ENCODE assay signal across 11 cellular contexts in the genomic region with DNA sequence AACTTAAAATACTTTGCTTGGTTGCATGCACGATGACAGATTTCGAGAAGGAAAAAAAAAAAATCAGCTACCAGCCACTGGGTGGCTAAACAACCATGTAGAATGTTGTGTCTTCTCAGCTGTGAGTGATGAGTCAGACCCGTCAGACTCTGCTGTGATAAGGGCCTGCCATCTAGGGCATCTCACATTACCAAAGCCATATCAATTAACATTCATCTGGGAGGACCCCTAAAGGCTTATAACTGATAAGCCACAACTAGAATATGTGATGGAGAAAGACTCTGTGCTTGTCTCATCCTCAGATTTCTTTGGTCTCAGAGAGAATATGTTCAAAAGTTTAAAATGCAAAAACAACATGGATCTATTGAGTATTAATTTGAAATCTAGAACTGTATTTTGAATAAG.
A peak's percentile ranks its signal among the peaks of the same experiment; 100 is the strongest.
DNase-seq lines count a peak whose midpoint lies in the region; ATAC-seq and TF ChIP-seq lines count a peak whose summit lies in the region.
"Had no signal": no experiment of that assay in that cellular context is flagged by ENCODE, and none has a peak within 500 bp of the region (broad histone marks: within the 10 kb centered on the region; RNA-seq: fewer than 3 reads in every experiment).

No MANE protein-coding gene starts in this region.

- H3K4me1 ChIP-seq in PC-3 (ENCODE audit: insufficient read depth, low read length), result peaks cover 15% of the 10 kb centered on the region

- intact Hi-C loops in PC-3 (cut with micrococcal nuclease), result loop anchor here (1.0 kb wide), 3 partner anchors 169 to 344 kb away; no protein-coding TSS in a partner anchor

- H3K27ac ChIP-seq in PC-3 (ENCODE audit: low read length), result no peak overlapping the region

- H3K9me3 ChIP-seq in PC-3 (ENCODE audit: low read length), result no peaks in the 10 kb centered on the region

- H3K79me2 ChIP-seq in PC-3 (ENCODE audit: low read length), result no peaks in the 10 kb centered on the region

- DNase-seq in AG10803 (ENCODE audit: low read depth), result peak; percentile 18
- peak; percentile 57 for DNase-seq in HPDE6-E6E7 (ENCODE audit: extremely low spot score)
- peak; percentile 76 for DNase-seq in PC-3
- peak; percentile 40 for DNase-seq in fibroblast of peridontal ligament (ENCODE audit: extremely low read depth)
- no peak for DNase-seq in activated T-cell treated with anti-CD3 and anti-CD28 coated beads, Interleukin-2, amount 50 U/mL, for 1 hour
- DNase-seq: activated T-cell treated with anti-CD3 and anti-CD28 coated beads, Interleukin-2, amount 50 U/mL, for 24 hours; GDM1; naive thymus-derived CD4-positive, alpha-beta T cell had no signal

- H3K36me3 ChIP-seq in PC-3 (ENCODE audit: low read depth, low read length), result no peaks in the 10 kb centered on the region

- peak overlapping the region; percentile 23 for H3K4me2 ChIP-seq in PC-3 (ENCODE audit: low read length)

- no peak overlapping the region for H2AFZ ChIP-seq in PC-3 (ENCODE audit: low read length)

- CTCF ChIA-PET in PC-3 (lab: Charles Lee), result interaction anchor here (0.5 to 1.6 kb wide), 8 partner anchors 45 to 824 kb away, joined by 3 to 7 read pairs (median 4); no protein-coding TSS in a partner anchor

- H3K9me2 ChIP-seq in PC-3 (replicated peaks; ENCODE audit: low read length), result no peaks in the 10 kb centered on the region

- TF ChIP-seq CTCF in AG10803 (conservative IDR thresholded peaks at IDR 0.05; ENCODE audit: low read length) (peak; percentile 30; the same call in 1 of the 2 replicates), PC-3 (conservative IDR thresholded peaks at IDR 0.05; ENCODE audit: low read depth, low read length) (peak; percentile 71)

- no TSS peak for BruUV-seq in PC-3 (replicated peaks; lab: Mats Ljungman, UMichigan)

- no peak overlapping the region for H3K9ac ChIP-seq in PC-3 (ENCODE audit: low read length)

- H3F3A ChIP-seq in PC-3 (ENCODE audit: low read length, unreplicated experiment), result no peaks in the 10 kb centered on the region

- ATAC-seq in PC-3, result peak; percentile 94
- ATAC-seq in HG03097 (IDR thresholded peaks at IDR 0.05; ENCODE audit: low FRiP score, unreplicated experiment), result no peak
- ATAC-seq in HG02870 (IDR thresholded peaks at IDR 0.05; ENCODE audit: unreplicated experiment), result no peak
- ATAC-seq in HG02840 (IDR thresholded peaks at IDR 0.05; ENCODE audit: low FRiP score, unreplicated experiment), result no peak
- ATAC-seq: naive thymus-derived CD4-positive, alpha-beta T cell had no signal

- no peak overlapping the region for H3K4me3 ChIP-seq in AG10803 (ENCODE audit: low read length)
- H3K4me3 ChIP-seq in PC-3 (ENCODE audit: low read length), result no peak overlapping the region

- no peaks in the 10 kb centered on the region for H4K20me1 ChIP-seq in PC-3 (ENCODE audit: low read length)

- no peaks in the 10 kb centered on the region for H3K27me3 ChIP-seq in PC-3 (ENCODE audit: low read length)

- POLR2A ChIA-PET in PC-3 (lab: Charles Lee; ENCODE audit: unreplicated experiment), result no interaction called here
